ENCODE assay signal across 28 cellular contexts in genomic region chr16:65816556-65816955, GRCh38.
"Had no signal": no experiment of that assay in that cellular context is flagged by ENCODE, and none has a peak within 500 bp of the region (broad histone marks: within the 10 kb centered on the region; RNA-seq: fewer than 3 reads in every experiment).

No MANE protein-coding gene starts in this region.

- ATAC-seq: activated T-helper 17 cell treated with anti-CD3 and anti-CD28 coated beads, Interleukin-2, amount 50 U/mL, for 72 hours; Panc1; Right ventricle myocardium inferior; T-cell had no signal

- H3K9me3 ChIP-seq: MG63 had no signal

- H3K27me3 ChIP-seq: MG63 had no signal

- H3K36me3 ChIP-seq: MG63 had no signal

- H3K27ac ChIP-seq: SK-N-MC had no signal

- DNase-seq: activated CD4-positive, alpha-beta memory T cell treated with anti-CD3 and anti-CD28 coated beads for 36 hours; activated CD4-positive, alpha-beta T cell treated with anti-CD3 and anti-CD28 coated beads, Interleukin-2, amount 10 ng/mL, durations not matched to agents 7 days and 5 days; activated CD4-positive, CD25-positive, alpha-beta regulatory T cell; activated gamma-delta T cell treated with Interleukin-2 at 50 U/mL for 16 hours; activated naive CD4-positive, alpha-beta T cell treated with anti-CD3 and anti-CD28 coated beads, Interleukin-2, amount 10 ng/mL, durations not matched to agents 7 days and 5 days; activated naive CD8-positive, alpha-beta T cell treated with anti-CD3 and anti-CD28 coated beads for 36 hours; activated T-cell treated with anti-CD3 and anti-CD28 coated beads for 4 hours; activated T-cell treated with anti-CD3 and anti-CD28 coated beads, Interleukin-2, amount 50 U/mL, for 48 hours; anterior cingulate cortex; cerebellar nuclear complex; MG63; MV-4-11; NCI-H1092 treated with DMSO at 0.1 percent for 48 hours; NCI-H146; NCI-H1930; NCI-H2171; NCI-H2227 treated with DMSO at 0.1 percent for 48 hours; NCI-H510A; NCI-H526 treated with DMSO at 0.1 percent for 48 hours; NCI-H82; OCI-M1; T-cell; T-helper 2 cell; T1000 had no signal

- H3K4me3 ChIP-seq: MG63, SK-N-MC had no signal
